15 cellular contexts compared by ENCODE assay signal in the genomic region with DNA sequence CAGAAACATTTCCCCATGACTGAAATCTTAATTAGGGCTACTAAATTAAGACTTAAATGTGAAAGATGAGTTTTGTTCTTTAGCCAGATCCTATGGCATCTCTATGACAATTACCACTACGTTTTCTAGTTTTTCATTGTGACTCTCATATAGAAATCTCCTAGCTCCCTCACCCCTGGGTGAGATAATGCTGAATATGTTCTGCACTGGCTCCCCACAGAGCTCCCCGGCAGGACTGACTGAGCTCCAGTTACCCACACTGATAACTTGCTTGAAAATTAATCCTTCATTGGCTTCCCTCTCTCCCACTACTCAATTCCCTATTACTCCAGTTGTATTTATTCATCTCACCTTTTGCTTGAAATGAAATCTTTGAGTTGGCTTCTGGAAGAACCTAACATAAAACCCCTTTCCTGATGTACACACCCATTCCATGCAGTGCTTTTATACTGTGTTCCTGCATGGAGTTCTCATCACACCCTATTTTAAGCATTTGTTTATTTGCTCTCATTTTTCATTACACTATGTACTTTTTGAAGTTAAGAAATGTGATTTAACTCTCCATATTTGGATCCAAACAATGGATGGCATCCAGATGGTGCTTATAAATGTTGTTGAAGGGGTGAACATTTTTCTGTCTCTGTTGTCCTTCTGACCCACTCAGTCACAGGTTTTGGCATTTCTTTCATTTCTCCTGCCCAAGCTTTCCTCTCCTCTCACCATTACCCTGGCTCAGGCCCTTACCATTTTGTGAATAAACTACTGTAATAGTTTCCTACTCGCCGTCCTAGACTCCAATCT.
DNase-seq lines count a peak whose midpoint lies in the region; ATAC-seq and TF ChIP-seq lines count a peak whose summit lies in the region.
"Had no signal": no experiment of that assay in that cellular context is flagged by ENCODE, and none has a peak within 500 bp of the region (broad histone marks: within the 10 kb centered on the region; RNA-seq: fewer than 3 reads in every experiment).

No MANE protein-coding gene starts in this region.

- no peaks in the 10 kb centered on the region for H3K36me3 Mint-ChIP-seq in activated B cell treated with CpG ODN at 0.5 μM for 24 hours (ENCODE audit: low read depth)

- intact Hi-C loops in activated B cell treated with CpG ODN at 0.5 μM for 24 hours (cut with micrococcal nuclease) = no loop called here
- intact Hi-C loops in heart right ventricle (cut with DNase I) = no loop called here
- intact Hi-C loops in left colon (cut with DNase I, micrococcal nuclease) = no loop called here

- no peaks in the 10 kb centered on the region for H3K36me3 ChIP-seq in BLaER1 treated with 17β-estradiol and CSF1 and Interleukin-3, amounts not matched to agents 10 nM and 100 nM
- H3K36me3 ChIP-seq in heart right ventricle = no peaks in the 10 kb centered on the region
- H3K36me3 ChIP-seq in rectal smooth muscle tissue (ENCODE audit: control insufficient read depth, insufficient read depth, low read length) = no peaks in the 10 kb centered on the region

- H3K27me3 ChIP-seq in BLaER1 treated with 17β-estradiol and CSF1 and Interleukin-3, amounts not matched to agents 10 nM and 100 nM = no peaks in the 10 kb centered on the region
- H3K27me3 ChIP-seq in heart right ventricle (no peaks in the 10 kb centered on the region), rectal smooth muscle tissue (ENCODE audit: control insufficient read depth, insufficient read depth, low read length) (no peaks in the 10 kb centered on the region)

- H3K4me2 ChIP-seq in BLaER1 treated with 17β-estradiol and CSF1 and Interleukin-3, amounts not matched to agents 10 nM and 100 nM = peak overlapping the region; percentile 15 to 81 (median 63); a peak in 15 of 22 replicates

- H3K4me3 ChIP-seq in BLaER1 treated with 17β-estradiol and CSF1 and Interleukin-3, amounts not matched to agents 10 nM and 100 nM = no peak overlapping the region
- no peak overlapping the region for H3K4me3 ChIP-seq in heart right ventricle
- no peak overlapping the region for H3K4me3 ChIP-seq in rectal smooth muscle tissue (ENCODE audit: low read length)

- peak overlapping the region; percentile 20 for H3K27ac Mint-ChIP-seq in activated B cell treated with CpG ODN at 0.5 μM for 24 hours

- peak overlapping the region in 5 of 11 experiments; percentile 25 to 87 (median 74); a peak in 6 of 22 replicates for H3K27ac ChIP-seq in BLaER1 treated with 17β-estradiol and CSF1 and Interleukin-3, amounts not matched to agents 10 nM and 100 nM
- H3K27ac ChIP-seq in heart right ventricle (peak overlapping the region; percentile 36 to 85 (median 74)), rectal smooth muscle tissue (ENCODE audit: low read depth, low read length) (peak overlapping the region; percentile 7), substantia nigra (ENCODE audit: low read depth, low read length, poor library complexity, severe bottlenecking) (no peak overlapping the region)

- no peaks in the 10 kb centered on the region for H4K20me1 ChIP-seq in BLaER1 treated with 17β-estradiol and CSF1 and Interleukin-3, amounts not matched to agents 10 nM and 100 nM

- H3K9ac ChIP-seq in BLaER1 treated with 17β-estradiol and CSF1 and Interleukin-3, amounts not matched to agents 10 nM and 100 nM = peak overlapping the region in 1 of 11 experiments; percentile 54; a peak in 1 of 22 replicates
- no peak overlapping the region for H3K9ac ChIP-seq in rectal smooth muscle tissue (ENCODE audit: low read length)

- no peak overlapping the region for H3K4me3 Mint-ChIP-seq in activated B cell treated with CpG ODN at 0.5 μM for 24 hours
- H3K4me3 Mint-ChIP-seq: H9 had no signal

- no peak for TF ChIP-seq CTCF in activated B cell treated with CpG ODN at 0.5 μM for 24 hours (IDR thresholded peaks at IDR 0.05)
- no peak for TF ChIP-seq CTCF in heart right ventricle (IDR thresholded peaks at IDR 0.05)

- peaks cover 15 to 22% (median 20%) of the 10 kb centered on the region in 10 experiments for H3K4me1 ChIP-seq in BLaER1 treated with 17β-estradiol and CSF1 and Interleukin-3, amounts not matched to agents 10 nM and 100 nM
- H3K4me1 ChIP-seq in heart right ventricle (peaks cover 0 to 23% (median 20%) of the 10 kb centered on the region in 9 donors), rectal smooth muscle tissue (ENCODE audit: control insufficient read depth, insufficient read depth, low read length) (peaks cover 2% of the 10 kb centered on the region)

- 80 to 92% methylated on average over 4 of the region's 4 CpGs for WGBS in heart right ventricle, 2 donors

- H3K4me1 Mint-ChIP-seq in activated B cell treated with CpG ODN at 0.5 μM for 24 hours = peaks cover 20% of the 10 kb centered on the region

- ATAC-seq in activated B cell treated with CpG ODN at 0.5 μM for 24 hours (ENCODE audit: low read depth) (no peak), heart right ventricle (peak in 5 of 8 donors; percentile 36 to 84 (median 43)), left colon (no peak)

- H3K27me3 Mint-ChIP-seq in activated B cell treated with CpG ODN at 0.5 μM for 24 hours = no peaks in the 10 kb centered on the region

- DNase-seq in activated B cell treated with CpG ODN at 0.5 μM for 24 hours = no peak
- DNase-seq in heart right ventricle = no peak
- no peak for DNase-seq in DMS79 treated with DMSO at 0.1 percent for 48 hours (lab: John Stamatoyannopoulos, UW)
- DNase-seq in left colon = no peak
- DNase-seq in NCI-H2171 (lab: John Stamatoyannopoulos, UW) = no peak
- no peak for DNase-seq in substantia nigra (lab: John Stamatoyannopoulos, UW)
- DNase-seq: activated CD8-positive, alpha-beta memory T cell treated with anti-CD3 and anti-CD28 coated beads, Interleukin-2, amount 50 U/mL, for 4 hours; DND-41; effector memory CD4-positive, alpha-beta T cell; H9; NCI-H1092 treated with DMSO at 0.1 percent for 48 hours; NCI-H510A treated with DMSO at 0.1 percent for 48 hours; SIG-M5 had no signal

- POLR2A ChIA-PET in activated B cell treated with CpG ODN at 0.5 μM for 24 hours (lab: Charles Lee) = interaction anchor here (0.6 kb wide), 1 partner anchor 589 kb away, joined by 3 read pairs; no protein-coding TSS in a partner anchor

- peaks cover 0 to 15% (median 6%) of the 10 kb centered on the region in 11 experiments; a peak in 5 of 22 replicates for H3K9me3 ChIP-seq in BLaER1 treated with 17β-estradiol and CSF1 and Interleukin-3, amounts not matched to agents 10 nM and 100 nM (replicated peaks in 1 of 11)
- peaks cover 0 to 12% (median 0%) of the 10 kb centered on the region in 11 donors for H3K9me3 ChIP-seq in heart right ventricle

- H3K9me3 Mint-ChIP-seq in activated B cell treated with CpG ODN at 0.5 μM for 24 hours = peaks cover 4% of the 10 kb centered on the region
- H3K9me3 Mint-ChIP-seq: H9 had no signal

- CTCF ChIA-PET in activated B cell treated with CpG ODN at 0.5 μM for 24 hours (lab: Charles Lee) = no interaction called here

Comparison
In these comparisons a context has a peak if more than half of its experiments do, and no peak if none do; other contexts are left out.
1. ATAC-seq: peak in heart right ventricle (5 of 8); none in activated B cell treated with CpG ODN at 0.5 μM for 24 hours (single experiment) and left colon (single experiment).